ENCODE assay signal across 8 cellular contexts in the genomic region with DNA sequence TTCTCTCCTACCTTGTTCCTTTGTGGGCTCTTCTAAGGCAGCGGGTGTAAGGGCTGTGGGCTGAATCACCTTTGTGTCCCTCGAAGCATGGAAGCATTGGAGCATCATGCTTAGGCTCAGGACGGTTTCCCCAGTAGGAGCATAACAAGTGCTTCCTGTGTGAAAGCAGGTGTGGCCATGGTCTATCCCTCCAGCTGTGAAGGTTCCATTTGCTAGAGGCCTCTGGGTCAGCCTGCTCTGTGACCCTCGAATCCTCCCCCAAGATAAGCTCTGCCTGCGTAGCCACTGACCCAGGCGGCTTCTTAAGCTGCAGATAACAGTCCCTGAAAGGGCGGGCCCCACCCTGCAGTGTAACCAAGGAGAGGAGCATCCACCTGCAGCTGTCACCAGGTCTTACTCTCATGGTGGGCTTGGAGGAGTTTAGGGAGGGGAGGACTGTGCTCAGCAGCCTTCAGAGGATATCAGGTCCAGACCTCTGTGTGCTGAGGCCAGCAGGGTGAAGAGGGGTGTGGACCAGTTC. TPM values are rescaled to one million over a fixed set of nuclear protein-coding genes. Genes with fewer than 3 reads are reported as not detected.
DNase-seq lines count a peak whose midpoint lies in the region; ATAC-seq and TF ChIP-seq lines count a peak whose summit lies in the region.

No MANE protein-coding gene starts in this region.

- no peak for TF ChIP-seq EP300 in gastroesophageal sphincter (IDR thresholded peaks at IDR 0.05)

- H3K4me3 ChIP-seq in gastroesophageal sphincter (no peak overlapping the region), subcutaneous abdominal adipose tissue (ENCODE audit: low read depth in 1 of 5, low read length in 5 of 5) (no peak overlapping the region)

- H3K27ac ChIP-seq in gastroesophageal sphincter, result peak overlapping the region in 3 of 4 donors; percentile 50 to 75 (median 73)
- H3K27ac ChIP-seq in subcutaneous abdominal adipose tissue (ENCODE audit: low read depth, low read length), result peak overlapping the region; percentile 91

- H3K9ac ChIP-seq in subcutaneous abdominal adipose tissue (ENCODE audit: low read length in 5 of 5), result no peak overlapping the region

- no peaks in the 10 kb centered on the region for H3K27me3 ChIP-seq in gastroesophageal sphincter
- no peaks in the 10 kb centered on the region for H3K27me3 ChIP-seq in subcutaneous abdominal adipose tissue (ENCODE audit: control insufficient read depth in 5 of 5, insufficient read depth in 4 of 5, low read length in 5 of 5)

- DNase-seq in OCI-M1 (lab: John Stamatoyannopoulos, UW) (peak; percentile 55), KBM-7 (no peak), dermis blood vessel endothelial cell (no peak), cerebellar nuclear complex (lab: John Stamatoyannopoulos, UW) (no peak)

- H3K9me3 ChIP-seq in gastroesophageal sphincter (no peaks in the 10 kb centered on the region), subcutaneous abdominal adipose tissue (ENCODE audit: control insufficient read depth in 5 of 5, low read length in 5 of 5) (no peaks in the 10 kb centered on the region)

- in situ Hi-C loops in KBM-7 (cut with MboI; ENCODE audit: low pct_unique_long_range_greater_than_20kb, low sequenced_read_pairs), result no loop called here

- no peak for TF ChIP-seq CTCF in gastroesophageal sphincter (IDR thresholded peaks at IDR 0.05)

- WGBS in gastroesophageal sphincter (ENCODE audit: low coverage in 1 of 2), 2 donors, result 80% methylated on average over 3 of the region's 7 CpGs; no CpG with 5 or more reads in 1 of the 2 donors

- ATAC-seq in GM21528 (IDR thresholded peaks at IDR 0.05; ENCODE audit: low FRiP score, unreplicated experiment) (peak; percentile 55), gastroesophageal sphincter (no peak), GM18498 (IDR thresholded peaks at IDR 0.05; ENCODE audit: unreplicated experiment) (no peak)

- TF ChIP-seq POLR2A in gastroesophageal sphincter (IDR thresholded peaks at IDR 0.05), result no peak

- H3K36me3 ChIP-seq in gastroesophageal sphincter, result no peaks in the 10 kb centered on the region
- peaks cover 0 to 5% (median 0%) of the 10 kb centered on the region in 5 donors for H3K36me3 ChIP-seq in subcutaneous abdominal adipose tissue (ENCODE audit: control insufficient read depth in 5 of 5, insufficient read depth in 5 of 5, low read length in 5 of 5)

- H3K4me1 ChIP-seq in gastroesophageal sphincter, result peaks cover 5 to 96% (median 82%) of the 10 kb centered on the region in 3 donors
- H3K4me1 ChIP-seq in subcutaneous abdominal adipose tissue (ENCODE audit: control insufficient read depth in 5 of 5, insufficient read depth in 5 of 5, low read length in 5 of 5), result peaks cover 33 to 84% (median 81%) of the 10 kb centered on the region in 5 donors

RNA-seq across cellular contexts. Expression of a gene that starts 8.4 kb away (rescaled TPM):
- total RNA-seq in gastroesophageal sphincter (100 to 1,000 TPM in 1 of 4 donors, 10 to 100 TPM in 3; 58.3 to 146 (median 72.1) TPM), dermis blood vessel endothelial cell (68.1 and 99.5 TPM in 2 replicates)

RNA-seq across cellular contexts. Expression of a gene that starts 50.0 kb away (rescaled TPM):
- total RNA-seq in gastroesophageal sphincter, result 1,000 to 10,000 TPM; 1,275 to 3,828 (median 2,502) TPM
- 1,615 and 3,652 TPM in 2 replicates for total RNA-seq in dermis blood vessel endothelial cell
